Comparison of ENCODE assay signal across 18 cellular contexts in genomic region chr4:4613641-4614286, GRCh38.
A peak's percentile ranks its signal among the peaks of the same experiment; 100 is the strongest.
DNase-seq lines count a peak whose midpoint lies in the region; ATAC-seq, FAIRE-seq and TF ChIP-seq lines count a peak whose summit lies in the region.
"Had no signal": no experiment of that assay in that cellular context is flagged by ENCODE, and none has a peak within 500 bp of the region (broad histone marks: within the 10 kb centered on the region; RNA-seq: fewer than 3 reads in every experiment).

No MANE protein-coding gene starts in this region.

- H4K20me1 ChIP-seq in K562 (replicated peaks; ENCODE audit: control insufficient read depth, insufficient read depth, low read length): no peaks in the 10 kb centered on the region

- TF ChIP-seq CTCF in K562 (IDR thresholded peaks at IDR 0.05 in 2 of 3, conservative IDR thresholded peaks at IDR 0.05 in 1 of 3; ENCODE audit: insufficient read depth in 2 of 3, low read depth in 1 of 3, low read length in 3 of 3) (no peak), vagina (IDR thresholded peaks at IDR 0.05) (no peak)

- no peak for TF ChIP-seq POLR2A in K562 (conservative IDR thresholded peaks at IDR 0.05)
- no peak for TF ChIP-seq POLR2A in vagina (IDR thresholded peaks at IDR 0.05)

- no TSS peak for BruUV-seq in K562 (replicated peaks; lab: Mats Ljungman, UMichigan)

- DNase-seq in EH (ENCODE audit: low read depth) (peak; percentile 73), K562 (ENCODE audit: extremely low read depth in 1 of 4, low spot score in 3 of 4) (no peak), mesenchymal stem cell (no peak), vagina (ENCODE audit: extremely low spot score in 2 of 2) (no peak), NCI-H69 (lab: John Stamatoyannopoulos, UW) (no peak), D341Med (ENCODE audit: low spot score) (no peak)
- DNase-seq: DMS79 treated with DMSO at 0.1 percent for 48 hours; H9; MM.1S; NCI-H1105; NCI-H2081; NCI-H2171 treated with DMSO at 0.1 percent for 48 hours; NCI-H446 treated with DMSO at 0.1 percent for 48 hours; NK-92 treated with Interleukin-12 subunit alpha and Interleukin-12 subunit beta, amount 100 ng/mL, for 24 hours had no signal

- H2BK5ac ChIP-seq in mesenchymal stem cell (ENCODE audit: low read depth, low read length, poor library complexity, severe bottlenecking): no peak overlapping the region

- H3K4ac ChIP-seq in mesenchymal stem cell (ENCODE audit: low read depth in 1 of 2, low read length in 2 of 2): peak overlapping the region in 1 of 2 experiments; percentile 27

- H3K9ac ChIP-seq in K562 (ENCODE audit: insufficient read depth in 1 of 2, low read depth in 2 of 2, low read length in 2 of 2) (no peak overlapping the region), mesenchymal stem cell (ENCODE audit: low read length) (peak overlapping the region; percentile 24)

- peak overlapping the region in 1 of 2 experiments; percentile 20 for H3K14ac ChIP-seq in mesenchymal stem cell (ENCODE audit: low read length in 2 of 2)

- intact Hi-C loops in K562 (cut with micrococcal nuclease) (no loop called here), vagina (cut with DNase I) (no loop called here)

- no peak for TF ChIP-seq RAD21 in K562 (CRISPR knock-in tag; conservative IDR thresholded peaks at IDR 0.05 in 1 of 2, IDR thresholded peaks at IDR 0.05 in 1 of 2)

- no peaks in the 10 kb centered on the region for H3K9me1 ChIP-seq in K562 (ENCODE audit: control insufficient read depth, insufficient read depth, low read length)

- no peak overlapping the region for H2BK15ac ChIP-seq in mesenchymal stem cell (ENCODE audit: low read depth, poor library complexity, severe bottlenecking)

- H2AK5ac ChIP-seq in mesenchymal stem cell (ENCODE audit: low read length, severe bottlenecking): no peak overlapping the region

- peak overlapping the region in 1 of 2 experiments; percentile 81 for H2BK12ac ChIP-seq in mesenchymal stem cell (ENCODE audit: low read length in 2 of 2)

- no peak overlapping the region for H3K4me2 ChIP-seq in K562 (ENCODE audit: insufficient read depth, low read length)
- no peak overlapping the region for H3K4me2 ChIP-seq in mesenchymal stem cell (ENCODE audit: low read length, poor library complexity, severe bottlenecking)

- H3K79me1 ChIP-seq in mesenchymal stem cell (replicated peaks; ENCODE audit: low read length, poor library complexity, severe bottlenecking): no peaks in the 10 kb centered on the region

- H3K9me3 ChIP-seq in K562 (replicated peaks; ENCODE audit: control insufficient read depth, insufficient read depth, low read depth, low read length): no peaks in the 10 kb centered on the region
- H3K9me3 ChIP-seq in mesenchymal stem cell (ENCODE audit: control insufficient read depth, low read length): no peaks in the 10 kb centered on the region
- H3K9me3 ChIP-seq in vagina: no peaks in the 10 kb centered on the region

- H3K4me3 ChIP-seq in K562 (no peak overlapping the region), mesenchymal stem cell (ENCODE audit: insufficient read depth in 1 of 2, low read depth in 1 of 2, low read length in 2 of 2) (no peak overlapping the region), vagina (no peak overlapping the region)

- ATAC-seq in K562 (no peak), HG03571 (IDR thresholded peaks at IDR 0.05; ENCODE audit: unreplicated experiment) (no peak)
- ATAC-seq: Right ventricle myocardium inferior had no signal

- peaks cover 8 to 26% of the 10 kb centered on the region in 2 experiments for H3K27me3 ChIP-seq in K562 (ENCODE audit: control insufficient read depth in 2 of 2, insufficient read depth in 2 of 2, low read length in 2 of 2)
- H3K27me3 ChIP-seq in mesenchymal stem cell (ENCODE audit: control insufficient read depth in 1 of 2, insufficient read depth in 1 of 2, low read length in 2 of 2): peaks cover 0 to 4% of the 10 kb centered on the region in 2 experiments
- no peaks in the 10 kb centered on the region for H3K27me3 ChIP-seq in vagina

- POLR2A ChIA-PET in K562 (lab: Yijun Ruan, JAX): no interaction called here

- no peak overlapping the region for H3K23ac ChIP-seq in mesenchymal stem cell (ENCODE audit: low read length in 2 of 2)

- H3K27ac ChIP-seq in K562 (ENCODE audit: extremely low read depth, low read depth, low read length) (no peak overlapping the region), mesenchymal stem cell (ENCODE audit: low read length, poor library complexity, severe bottlenecking) (no peak overlapping the region), vagina (peak overlapping the region; percentile 15)

- FAIRE-seq in K562 (lab: Jason Lieb, UNC): no peak
- FAIRE-seq: HTR-8/SVneo, RCC 7860 had no signal

- H2AFZ ChIP-seq in K562 (ENCODE audit: low read depth, low read length) (no peak overlapping the region), mesenchymal stem cell (ENCODE audit: low read depth, low read length) (no peak overlapping the region)

- no peaks in the 10 kb centered on the region for H3K36me3 ChIP-seq in K562 (ENCODE audit: control insufficient read depth, insufficient read depth, low read length)
- no peaks in the 10 kb centered on the region for H3K36me3 ChIP-seq in mesenchymal stem cell (ENCODE audit: control insufficient read depth in 1 of 2, insufficient read depth in 2 of 2, low read depth in 1 of 2, low read length in 2 of 2)
- no peaks in the 10 kb centered on the region for H3K36me3 ChIP-seq in vagina

- in situ Hi-C loops in K562 (cut with MboI): no loop called here

- peak overlapping the region; percentile 2 for H4K91ac ChIP-seq in mesenchymal stem cell (ENCODE audit: low read length)

- no peak overlapping the region for H2BK120ac ChIP-seq in mesenchymal stem cell (ENCODE audit: low read depth, low read length)

- H3K79me2 ChIP-seq in K562 (ENCODE audit: control insufficient read depth, insufficient read depth, low read length): no peaks in the 10 kb centered on the region

- no peak for TF ChIP-seq EP300 in K562 (IDR thresholded peaks at IDR 0.05; ENCODE audit: low read length)

- WGBS in K562 (ENCODE audit: insufficient coverage, low coverage, missing lambda C conversion rate): 11% methylated on average over 8 of the region's 8 CpGs
- WGBS in mesenchymal stem cell: 89% methylated on average over 8 of the region's 8 CpGs

- peak overlapping the region; percentile 31 for H4K8ac ChIP-seq in mesenchymal stem cell (ENCODE audit: low read length)

- no peak overlapping the region for H3K18ac ChIP-seq in mesenchymal stem cell (ENCODE audit: low read depth in 1 of 2, low read length in 2 of 2)

- CTCF ChIA-PET in K562 (lab: Yijun Ruan, JAX; ENCODE audit: low intra/inter-chr PET ratio): no interaction called here

- H3K4me1 ChIP-seq in K562 (replicated peaks in 1 of 2; ENCODE audit: control insufficient read depth in 2 of 2, insufficient read depth in 2 of 2, low read length in 2 of 2) (no peaks in the 10 kb centered on the region), mesenchymal stem cell (ENCODE audit: control insufficient read depth, insufficient read depth, low read depth, low read length) (no peaks in the 10 kb centered on the region), vagina (peaks cover 5% of the 10 kb centered on the region)

TF ChIP-seq in K562, 482 proteins besides CTCF, POLR2A, EP300 and RAD21:
- TF ChIP-seq BDP1 (IDR thresholded peaks at IDR 0.05; ENCODE audit: insufficient read depth, insufficient read length) (no peak), RBM25 (IDR thresholded peaks at IDR 0.05; ENCODE audit: low read depth, low read length, severe bottlenecking) (peak; percentile 57), ERF (CRISPR knock-in tag; IDR thresholded peaks at IDR 0.05) (no peak), ZFP36 (IDR thresholded peaks at IDR 0.05; ENCODE audit: low read depth, low read length, partially characterized antibody) (peak; percentile 97), ZNF436 (CRISPR knock-in tag; IDR thresholded peaks at IDR 0.05) (peak; percentile 55; the same call in 1 of the 2 replicates)
